Comparison of ENCODE assay signal across 1 cellular context in the genomic region with DNA sequence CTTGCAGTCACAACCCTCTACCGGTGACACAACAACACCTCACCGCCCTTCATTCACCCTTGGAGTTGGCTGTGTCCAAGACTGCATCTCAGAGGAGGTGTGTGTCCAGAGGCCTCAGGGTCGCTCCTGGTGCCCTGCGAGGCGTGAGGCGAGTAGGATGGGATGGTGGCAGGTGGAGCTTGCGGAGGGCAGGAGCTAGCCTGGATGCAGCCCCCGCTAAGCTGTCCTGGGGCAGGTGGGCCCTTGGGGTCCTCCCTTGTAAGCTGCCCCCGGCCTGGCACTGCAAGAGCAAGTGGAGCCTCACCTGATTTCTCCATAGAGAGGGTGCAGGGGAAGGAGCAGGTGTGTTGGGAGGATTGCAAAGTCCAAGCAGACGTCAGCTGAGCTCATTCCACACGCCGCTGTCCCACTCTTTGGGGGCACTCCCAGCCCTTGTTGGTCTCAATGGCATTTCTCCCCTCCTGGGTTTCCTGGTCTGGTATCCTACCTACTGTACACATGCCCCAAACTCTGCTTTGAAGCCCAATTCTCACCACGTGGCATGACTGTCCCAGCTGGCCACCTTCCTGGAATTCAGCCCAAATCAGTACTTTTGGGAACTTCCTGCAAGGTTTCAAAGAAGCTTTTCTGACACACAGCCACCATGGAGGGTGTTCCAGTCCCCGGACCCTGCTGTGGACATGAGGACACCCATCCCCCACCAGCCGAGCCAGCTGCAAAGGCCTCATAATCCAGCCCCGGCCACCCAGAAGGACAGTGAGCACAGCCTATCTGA.
TF ChIP-seq lines count a peak whose summit lies in the region.

No MANE protein-coding gene starts in this region.

TF ChIP-seq in GM12878, 131 proteins besides CTCF, POLR2A, EP300 and RAD21:
- no peak for TF ChIP-seq KLF5 (IDR thresholded peaks at IDR 0.05; ENCODE audit: partially characterized antibody)
- no peak for TF ChIP-seq FOXK2 (IDR thresholded peaks at IDR 0.05)
- no peak for TF ChIP-seq NFYA (IDR thresholded peaks at IDR 0.05; ENCODE audit: borderline replicate concordance, low read depth, low read length)
- TF ChIP-seq MEF2B (IDR thresholded peaks at IDR 0.05; ENCODE audit: partially characterized antibody, poor library complexity, severe bottlenecking): no peak
- no peak for TF ChIP-seq RELA (IDR thresholded peaks at IDR 0.05; ENCODE audit: borderline replicate concordance, partially characterized antibody)
TF ChIP-seq in GM12878: peak in this region for 0.
